28 cellular contexts compared by ENCODE assay signal in genomic region chr17:32903774-32904673, GRCh38. TPM values are rescaled to one million over a fixed set of nuclear protein-coding genes. Genes with fewer than 3 reads are reported as not detected.
DNase-seq lines count a peak whose midpoint lies in the region; ATAC-seq and TF ChIP-seq lines count a peak whose summit lies in the region.
"Had no signal": no experiment of that assay in that cellular context is flagged by ENCODE, and none has a peak within 500 bp of the region (broad histone marks: within the 10 kb centered on the region; RNA-seq: fewer than 3 reads in every experiment).

No MANE protein-coding gene starts in this region.

- CTCF ChIA-PET in activated CD4-positive, alpha-beta T cell treated with anti-CD3 and anti-CD28 coated beads for 36 hours (lab: Charles Lee) = interaction anchor here (1.4 kb wide), 1 partner anchor 121 kb away, joined by 3 read pairs; no protein-coding TSS in a partner anchor

- no peak for TF ChIP-seq EP300 in esophagus muscularis mucosa (IDR thresholded peaks at IDR 0.05)

- POLR2A ChIA-PET in activated CD4-positive, alpha-beta T cell treated with anti-CD3 and anti-CD28 coated beads for 36 hours (lab: Charles Lee) = no interaction called here

- H3K27ac ChIP-seq in esophagus muscularis mucosa (replicated peaks in 1 of 4) (no peak overlapping the region), prostate gland (no peak overlapping the region)
- H3K27ac ChIP-seq: epithelial cell of prostate, foreskin keratinocyte, lower lobe of right lung, spleen, suprapubic skin had no signal

- H3K36me3 ChIP-seq in esophagus muscularis mucosa (no peaks in the 10 kb centered on the region), prostate gland (no peaks in the 10 kb centered on the region)
- H3K36me3 ChIP-seq: lower lobe of right lung, spleen, suprapubic skin had no signal

- H3K4me1 Mint-ChIP-seq in activated CD4-positive, alpha-beta T cell treated with anti-CD3 and anti-CD28 coated beads for 36 hours = peaks cover 10% of the 10 kb centered on the region
- peaks cover 16% of the 10 kb centered on the region for H3K4me1 Mint-ChIP-seq in activated T-cell treated with anti-CD3 and anti-CD28 coated beads, Interleukin-2, amount 50 U/mL, for 72 hours (ENCODE audit: low read depth)
- H3K4me1 Mint-ChIP-seq in T-helper 17 cell = no peaks in the 10 kb centered on the region
- H3K4me1 Mint-ChIP-seq: B cell had no signal

- H3K4me3 Mint-ChIP-seq in activated CD4-positive, alpha-beta T cell treated with anti-CD3 and anti-CD28 coated beads for 36 hours = no peak overlapping the region
- peak overlapping the region; percentile 12 to 40 for H3K4me3 Mint-ChIP-seq in activated T-cell treated with anti-CD3 and anti-CD28 coated beads, Interleukin-2, amount 50 U/mL, for 72 hours
- H3K4me3 Mint-ChIP-seq in T-helper 17 cell = no peak overlapping the region
- H3K4me3 Mint-ChIP-seq: B cell; dendritic cell treated with granulocyte-macrophage colony-stimulating factor and Interleukin-4, amounts not matched to agents 40 ng/mL and 50 ng/mL, for 4 days had no signal

- ATAC-seq in activated CD4-positive, alpha-beta T cell treated with anti-CD3 and anti-CD28 coated beads for 36 hours = peak; percentile 78
- peak; percentile 98 to 99 for ATAC-seq in activated T-cell treated with anti-CD3 and anti-CD28 coated beads, Interleukin-2, amount 50 U/mL, for 72 hours (replicated peaks in 1 of 2)
- ATAC-seq in T-helper 17 cell (no peak), HG02981 (IDR thresholded peaks at IDR 0.05; ENCODE audit: unreplicated experiment) (no peak)
- ATAC-seq: foreskin keratinocyte, lower lobe of right lung had no signal

- WGBS in esophagus muscularis mucosa = 70% methylated on average over 5 of the region's 5 CpGs
- 85% methylated on average over 5 of the region's 5 CpGs for WGBS in prostate gland

- no peak overlapping the region for H3K27ac Mint-ChIP-seq in activated CD4-positive, alpha-beta T cell treated with anti-CD3 and anti-CD28 coated beads for 36 hours
- H3K27ac Mint-ChIP-seq in activated T-cell treated with anti-CD3 and anti-CD28 coated beads, Interleukin-2, amount 50 U/mL, for 72 hours = peak overlapping the region; percentile 74
- no peak overlapping the region for H3K27ac Mint-ChIP-seq in T-helper 17 cell
- H3K27ac Mint-ChIP-seq: B cell; dendritic cell treated with granulocyte-macrophage colony-stimulating factor and Interleukin-4, amounts not matched to agents 40 ng/mL and 50 ng/mL, for 4 days had no signal

- H3K9me3 Mint-ChIP-seq in activated CD4-positive, alpha-beta T cell treated with anti-CD3 and anti-CD28 coated beads for 36 hours (ENCODE audit: low read depth) = no peaks in the 10 kb centered on the region
- H3K9me3 Mint-ChIP-seq in activated T-cell treated with anti-CD3 and anti-CD28 coated beads, Interleukin-2, amount 50 U/mL, for 72 hours = no peaks in the 10 kb centered on the region
- H3K9me3 Mint-ChIP-seq: dendritic cell treated with granulocyte-macrophage colony-stimulating factor and Interleukin-4, amounts not matched to agents 40 ng/mL and 50 ng/mL, for 4 days had no signal

- DNase-seq in activated CD4-positive, alpha-beta T cell treated with anti-CD3 and anti-CD28 coated beads for 36 hours = peak; percentile 43
- DNase-seq in activated CD4-positive, alpha-beta T cell treated with anti-CD3 and anti-CD28 coated beads for 4 hours = no peak
- peak; percentile 34 for DNase-seq in GM12865 (ENCODE audit: low read depth)
- peak; percentile 57 to 59 for DNase-seq in activated T-cell treated with anti-CD3 and anti-CD28 coated beads, Interleukin-2, amount 50 U/mL, for 72 hours
- peak; percentile 37 for DNase-seq in esophagus muscularis mucosa (ENCODE audit: extremely low spot score)
- DNase-seq in prostate gland (ENCODE audit: low spot score) = no peak
- no peak for DNase-seq in T-helper 17 cell
- DNase-seq: activated CD4-positive, CD25-positive, alpha-beta regulatory T cell treated with anti-CD3 and anti-CD28 coated beads, Interleukin-2, amount 50 U/mL, for 72 hours; amniotic stem cell; Caco-2; foreskin keratinocyte; hippocampal formation; lower lobe of right lung; NCI-H1417; NCI-H510A treated with DMSO at 0.1 percent for 48 hours; nucleus accumbens; retina; RPMI8226; SK-N-SH; spleen; stimulated activated CD8-positive, alpha-beta memory T cell treated with anti-CD3 and anti-CD28 coated beads, Interleukin-4, amount 100 ng/mL, for 48 hours; T1000 had no signal

- TF ChIP-seq CTCF in GM12865 (IDR thresholded peaks at IDR 0.05; ENCODE audit: insufficient read depth, low read depth, low read length, missing control alignments) (no peak), esophagus muscularis mucosa (IDR thresholded peaks at IDR 0.05) (no peak), prostate gland (IDR thresholded peaks at IDR 0.05) (no peak)

- H3K27me3 ChIP-seq in esophagus muscularis mucosa (peaks cover 0 to 3% (median 0%) of the 10 kb centered on the region in 4 donors), prostate gland (replicated peaks; ENCODE audit: insufficient read depth) (no peaks in the 10 kb centered on the region)
- H3K27me3 ChIP-seq: foreskin keratinocyte, suprapubic skin had no signal

- H3K4me3 ChIP-seq in GM12865 (ENCODE audit: low read depth, low read length) = no peak overlapping the region
- H3K4me3 ChIP-seq in esophagus muscularis mucosa = no peak overlapping the region
- H3K4me3 ChIP-seq in prostate gland = no peak overlapping the region
- H3K4me3 ChIP-seq: lower lobe of right lung, spleen, suprapubic skin had no signal

- H3K9me3 ChIP-seq in esophagus muscularis mucosa (no peaks in the 10 kb centered on the region), prostate gland (no peaks in the 10 kb centered on the region), T-helper 17 cell (ENCODE audit: control insufficient read depth, low read length, poor library complexity, severe bottlenecking) (no peaks in the 10 kb centered on the region)
- H3K9me3 ChIP-seq: lower lobe of right lung, spleen, suprapubic skin had no signal

- intact Hi-C loops in activated CD4-positive, alpha-beta T cell treated with anti-CD3 and anti-CD28 coated beads for 36 hours (cut with DNase I, micrococcal nuclease) = loop anchor here in 1 of 2 experiments (2.0 kb wide), 1 partner anchor 27 kb away; the partner anchor contains the start of gene MYO1D
- intact Hi-C loops in esophagus muscularis mucosa (cut with DNase I) (no loop called here), prostate gland (cut with DNase I) (no loop called here)

- TF ChIP-seq POLR2A in esophagus muscularis mucosa (IDR thresholded peaks at IDR 0.05; ENCODE audit: low read depth) (no peak), prostate gland (IDR thresholded peaks at IDR 0.05) (no peak)

- H3K27me3 Mint-ChIP-seq in activated CD4-positive, alpha-beta T cell treated with anti-CD3 and anti-CD28 coated beads for 36 hours = peaks cover 19% of the 10 kb centered on the region
- H3K27me3 Mint-ChIP-seq in activated T-cell treated with anti-CD3 and anti-CD28 coated beads, Interleukin-2, amount 50 U/mL, for 72 hours (ENCODE audit: low read depth) = peaks cover 40% of the 10 kb centered on the region
- H3K27me3 Mint-ChIP-seq in T-helper 17 cell = peaks cover 43% of the 10 kb centered on the region

- H3K4me1 ChIP-seq in esophagus muscularis mucosa (no peaks in the 10 kb centered on the region), prostate gland (replicated peaks) (no peaks in the 10 kb centered on the region)
- H3K4me1 ChIP-seq: foreskin keratinocyte, lower lobe of right lung, suprapubic skin had no signal

- no peaks in the 10 kb centered on the region for H3K36me3 Mint-ChIP-seq in activated CD4-positive, alpha-beta T cell treated with anti-CD3 and anti-CD28 coated beads for 36 hours (ENCODE audit: low read depth)
- H3K36me3 Mint-ChIP-seq in activated T-cell treated with anti-CD3 and anti-CD28 coated beads, Interleukin-2, amount 50 U/mL, for 72 hours (ENCODE audit: insufficient read depth in 2 of 2) = peaks cover 0 to 3% of the 10 kb centered on the region in 2 donors
- H3K36me3 Mint-ChIP-seq in T-helper 17 cell (ENCODE audit: low read depth) = peaks cover 5% of the 10 kb centered on the region

RNA-seq across cellular contexts. Expression of gene TMEM98, which starts 23.9 kb away (rescaled TPM):
- under 1 TPM; 0.41 to 0.77 TPM for total RNA-seq in activated CD4-positive, alpha-beta T cell treated with anti-CD3 and anti-CD28 coated beads for 36 hours
- 1 to 10 TPM in 1 of 2 donors, under 1 TPM in 1; 0.86 to 1.3 TPM for total RNA-seq in activated T-cell treated with anti-CD3 and anti-CD28 coated beads, Interleukin-2, amount 50 U/mL, for 72 hours
- total RNA-seq in esophagus muscularis mucosa (10 to 100 TPM; 39.3 to 73.4 (median 54.2) TPM), prostate gland (100 to 1,000 TPM in 1 of 2 donors, 10 to 100 TPM in 1; 98.3 to 206 TPM), T-helper 17 cell (not detected)
- total RNA-seq: A172, B cell had no signal

RNA-seq across cellular contexts. Expression of gene MYO1D, which starts 27.1 kb away (rescaled TPM):
- total RNA-seq in activated CD4-positive, alpha-beta T cell treated with anti-CD3 and anti-CD28 coated beads for 36 hours = 1 to 10 TPM; 8.7 to 8.8 TPM
- 10 to 100 TPM; 14.7 to 22.6 TPM for total RNA-seq in activated T-cell treated with anti-CD3 and anti-CD28 coated beads, Interleukin-2, amount 50 U/mL, for 72 hours
- 10 to 100 TPM; 27.3 to 30.3 (median 29.0) TPM for total RNA-seq in esophagus muscularis mucosa
- total RNA-seq in prostate gland = 10 to 100 TPM; 44.2 to 45.2 TPM
- 10 to 100 TPM in 1 of 2 donors, 1 to 10 TPM in 1; 9.1 to 12.4 TPM for total RNA-seq in T-helper 17 cell

Comparison
In these comparisons a context has a peak if more than half of its experiments do, and no peak if none do; other contexts are left out.
1. DNase-seq: peak in activated CD4-positive, alpha-beta T cell treated with anti-CD3 and anti-CD28 coated beads for 36 hours (single experiment), GM12865 (single experiment), activated T-cell treated with anti-CD3 and anti-CD28 coated beads, Interleukin-2, amount 50 U/mL, for 72 hours (2 of 2) and esophagus muscularis mucosa (single experiment); none in activated CD4-positive, alpha-beta T cell treated with anti-CD3 and anti-CD28 coated beads for 4 hours (0 of 2), prostate gland (single experiment) and T-helper 17 cell (0 of 3).
2. ATAC-seq: peak in activated CD4-positive, alpha-beta T cell treated with anti-CD3 and anti-CD28 coated beads for 36 hours (single experiment) and activated T-cell treated with anti-CD3 and anti-CD28 coated beads, Interleukin-2, amount 50 U/mL, for 72 hours (2 of 2); none in T-helper 17 cell (single experiment) and HG02981 (single experiment).
3. H3K4me3 Mint-ChIP-seq: peak in activated T-cell treated with anti-CD3 and anti-CD28 coated beads, Interleukin-2, amount 50 U/mL, for 72 hours (2 of 2); none in activated CD4-positive, alpha-beta T cell treated with anti-CD3 and anti-CD28 coated beads for 36 hours (single experiment) and T-helper 17 cell (single experiment).
4. RNA of gene TMEM98, which starts 23.9 kb away (total RNA-seq): 98.3 to 206 TPM in prostate gland and 39.3 to 73.4 TPM in esophagus muscularis mucosa; 0.86 to 1.3 TPM in activated T-cell treated with anti-CD3 and anti-CD28 coated beads, Interleukin-2, amount 50 U/mL, for 72 hours, 0.41 to 0.77 TPM in activated CD4-positive, alpha-beta T cell treated with anti-CD3 and anti-CD28 coated beads for 36 hours and not detected in T-helper 17 cell; every median in the first group is over 10 times any median in the second.